ENCODE assay signal across 15 cellular contexts in genomic region chr1:182119631-182120030, GRCh38. TPM values are rescaled to one million over a fixed set of nuclear protein-coding genes. Genes with fewer than 3 reads are reported as not detected.
"Had no signal": no experiment of that assay in that cellular context is flagged by ENCODE, and none has a peak within 500 bp of the region (broad histone marks: within the 10 kb centered on the region; RNA-seq: fewer than 3 reads in every experiment).

No MANE protein-coding gene starts in this region.

- H3K27me3 ChIP-seq: foreskin keratinocyte had no signal

- H3K27ac Mint-ChIP-seq: activated naive CD4-positive, alpha-beta T cell treated with anti-CD3 and anti-CD28 coated beads, Interleukin-2, amount 50 U/mL, for 72 hours; activated T-cell treated with anti-CD3 and anti-CD28 coated beads, Interleukin-2, amount 50 U/mL, for 24 hours; natural killer cell; stimulated activated naive CD8-positive, alpha-beta T cell treated with anti-CD3 and anti-CD28 coated beads, Interleukin-15, Interleukin-2, amounts not matched to agents 100 ng/mL and 50 ng/mL, for 24 hours; T-helper 1 cell treated with Interleukin-12 subunit alpha and Interleukin-12 subunit beta and Interleukin-4 antibody, amounts not matched to agents 30 μg/mL and 1 μg/mL, for 36 hours had no signal

- H3K27ac ChIP-seq: foreskin keratinocyte, thoracic aorta had no signal

- ATAC-seq: activated naive CD4-positive, alpha-beta T cell treated with anti-CD3 and anti-CD28 coated beads, Interleukin-2, amount 50 U/mL, for 72 hours; natural killer cell had no signal

- H3K4me1 Mint-ChIP-seq: natural killer cell had no signal

- H3K9me3 Mint-ChIP-seq: activated naive CD4-positive, alpha-beta T cell treated with anti-CD3 and anti-CD28 coated beads, Interleukin-2, amount 50 U/mL, for 72 hours; activated T-cell treated with anti-CD3 and anti-CD28 coated beads, Interleukin-2, amount 50 U/mL, for 24 hours; natural killer cell; stimulated activated naive CD8-positive, alpha-beta T cell treated with anti-CD3 and anti-CD28 coated beads, Interleukin-15, Interleukin-2, amounts not matched to agents 100 ng/mL and 50 ng/mL, for 24 hours; T-helper 1 cell treated with Interleukin-12 subunit alpha and Interleukin-12 subunit beta and Interleukin-4 antibody, amounts not matched to agents 30 μg/mL and 1 μg/mL, for 36 hours had no signal

- H3K4me3 Mint-ChIP-seq: activated T-cell treated with anti-CD3 and anti-CD28 coated beads, Interleukin-2, amount 50 U/mL, for 24 hours; natural killer cell; stimulated activated naive CD8-positive, alpha-beta T cell treated with anti-CD3 and anti-CD28 coated beads, Interleukin-15, Interleukin-2, amounts not matched to agents 100 ng/mL and 50 ng/mL, for 24 hours; T-helper 1 cell treated with Interleukin-12 subunit alpha and Interleukin-12 subunit beta and Interleukin-4 antibody, amounts not matched to agents 30 μg/mL and 1 μg/mL, for 36 hours had no signal

- H3K36me3 Mint-ChIP-seq: activated naive CD4-positive, alpha-beta T cell treated with anti-CD3 and anti-CD28 coated beads, Interleukin-2, amount 50 U/mL, for 72 hours; natural killer cell had no signal

- H3K36me3 ChIP-seq: thoracic aorta had no signal

- H3K9me3 ChIP-seq: thoracic aorta had no signal

- DNase-seq: activated effector memory CD4-positive, alpha-beta T cell treated with Interleukin-2 at 50 U/mL for 16 hours; activated T-cell treated with anti-CD3 and anti-CD28 coated beads, Interleukin-2, amount 50 U/mL, for 24 hours; amniotic stem cell; foreskin keratinocyte; natural killer cell; nucleus accumbens; stimulated activated CD4-positive, alpha-beta T cell treated with anti-CD3 and anti-CD28 coated beads, Interleukin-4, amount 100 ng/mL, for 1 hour; stimulated activated CD8-positive, alpha-beta memory T cell treated with anti-CD3 and anti-CD28 coated beads, Interleukin-4, amount 100 ng/mL, for 48 hours had no signal

- H3K4me3 ChIP-seq: thoracic aorta had no signal

RNA-seq across cellular contexts. Expression of gene ZNF648, which starts 58.1 kb away (rescaled TPM):
- total RNA-seq: foreskin keratinocyte, lung microvascular endothelial cell, mononuclear cell, natural killer cell, pulmonary artery endothelial cell, thoracic aorta had no signal
- polyA plus RNA-seq: foreskin keratinocyte had no signal
